In the genomic region with DNA sequence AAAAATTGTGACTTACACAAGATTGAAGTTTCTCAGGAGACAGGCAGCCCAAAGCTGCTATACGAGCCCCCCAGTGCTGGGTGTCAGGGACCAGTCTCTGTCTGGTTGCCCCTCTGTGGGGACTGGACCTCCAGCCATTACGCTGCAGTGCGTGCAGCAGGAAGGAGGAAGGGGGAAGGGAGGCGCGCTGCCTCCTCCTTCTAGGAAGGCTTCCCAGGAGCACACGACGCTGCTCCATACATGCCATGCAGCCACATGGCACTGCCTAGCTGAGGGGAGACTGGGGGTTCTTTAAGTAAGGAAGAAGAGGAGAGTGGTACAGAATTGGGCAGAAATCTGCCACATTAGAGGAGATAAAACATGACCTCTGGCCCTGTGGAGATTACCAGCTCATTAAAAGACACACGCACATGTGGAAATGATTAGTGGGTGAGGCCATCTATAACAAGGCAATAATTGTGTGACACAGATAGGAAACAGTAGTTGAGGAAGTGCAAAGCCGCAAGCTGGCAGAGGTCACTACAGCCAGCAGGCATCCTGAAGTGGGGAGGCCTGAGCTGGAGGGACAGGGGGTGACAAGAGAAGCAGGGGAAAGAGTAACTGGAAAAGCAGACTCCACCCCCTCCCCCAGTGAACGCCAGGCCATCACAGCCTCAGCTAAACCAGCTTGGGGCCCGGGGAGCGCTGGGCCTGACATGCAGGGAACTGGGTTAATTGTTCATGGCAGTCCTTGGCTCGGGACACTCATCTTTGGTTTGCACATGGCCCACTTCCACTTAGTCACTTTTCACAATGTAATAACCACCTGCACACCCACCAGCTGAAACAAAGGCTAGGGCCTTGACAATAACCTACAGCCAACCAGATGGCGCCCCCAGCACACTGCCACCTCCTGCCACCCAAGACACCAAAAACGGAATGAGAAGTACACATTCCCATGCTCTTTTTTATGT, we compare ENCODE assay signal across 9 cellular contexts. TPM values are rescaled to one million over a fixed set of nuclear protein-coding genes. Genes with fewer than 3 reads are reported as not detected.
DNase-seq lines count a peak whose midpoint lies in the region; ATAC-seq and TF ChIP-seq lines count a peak whose summit lies in the region.
"Had no signal": no experiment of that assay in that cellular context is flagged by ENCODE, and none has a peak within 500 bp of the region (broad histone marks: within the 10 kb centered on the region; RNA-seq: fewer than 3 reads in every experiment).

No MANE protein-coding gene starts in this region.

- H3K36me3 ChIP-seq in thymus (ENCODE audit: control insufficient read depth, insufficient read depth) (peaks cover 11% of the 10 kb centered on the region), suprapubic skin (no peaks in the 10 kb centered on the region)

- H3K9me3 ChIP-seq in thymus (ENCODE audit: control insufficient read depth) (no peaks in the 10 kb centered on the region), suprapubic skin (no peaks in the 10 kb centered on the region)

- peaks cover 39% of the 10 kb centered on the region for H3K4me1 ChIP-seq in thymus (ENCODE audit: control insufficient read depth, insufficient read depth, low read length)
- H3K4me1 ChIP-seq in suprapubic skin = peaks cover 48% of the 10 kb centered on the region

- intact Hi-C loops in Right ventricle myocardium inferior (cut with DNase I) = no loop called here
- intact Hi-C loops in cardiac septum (cut with DNase I) = loop anchor here (5.0 kb wide), 1 partner anchor 39 kb away; a partner anchor contains a TSS

- no peak for ATAC-seq in Right ventricle myocardium inferior

- TF ChIP-seq CTCF in endothelial cell (IDR thresholded peaks at IDR 0.05; ENCODE audit: unreplicated experiment) = no peak
- TF ChIP-seq CTCF in suprapubic skin (IDR thresholded peaks at IDR 0.05) = no peak

- peaks cover 19% of the 10 kb centered on the region for H3K36me3 Mint-ChIP-seq in endothelial cell (ENCODE audit: low read depth, unreplicated experiment)

- WGBS in thymus = 82% methylated on average over 15 of the region's 15 CpGs
- 59% methylated on average over 13 of the region's 15 CpGs for WGBS in suprapubic skin

- H3K4me3 ChIP-seq in thymus (ENCODE audit: low read length) (no peak overlapping the region), suprapubic skin (no peak overlapping the region)

- H3K9me3 Mint-ChIP-seq in endothelial cell (ENCODE audit: unreplicated experiment) = no peaks in the 10 kb centered on the region

- peaks cover 73% of the 10 kb centered on the region for H3K4me1 Mint-ChIP-seq in endothelial cell (ENCODE audit: unreplicated experiment)

- peak; percentile 69 for DNase-seq in Right ventricle myocardium inferior (ENCODE audit: missing footprints)
- no peak for DNase-seq in cardiac septum (ENCODE audit: low spot score)
- peak; percentile 56 for DNase-seq in RPMI8226
- DNase-seq in endothelial cell (ENCODE audit: low spot score) = no peak
- DNase-seq in NCI-H2171 treated with DMSO at 0.1 percent for 48 hours (lab: John Stamatoyannopoulos, UW) = no peak
- DNase-seq in NCI-H1436 (lab: John Stamatoyannopoulos, UW) = no peak
- DNase-seq in suprapubic skin (ENCODE audit: low spot score in 2 of 2) = no peak

- H3K27ac ChIP-seq in thymus (ENCODE audit: low read depth) (peak overlapping the region; percentile 25), suprapubic skin (no peak overlapping the region)
- H3K27ac ChIP-seq: parathyroid adenoma had no signal

- no peak for TF ChIP-seq POLR2A in suprapubic skin (IDR thresholded peaks at IDR 0.05)

- H3K27me3 ChIP-seq in thymus (ENCODE audit: control insufficient read depth, insufficient read depth) = no peaks in the 10 kb centered on the region
- no peaks in the 10 kb centered on the region for H3K27me3 ChIP-seq in suprapubic skin

- H3K4me3 Mint-ChIP-seq in endothelial cell (ENCODE audit: unreplicated experiment) = peak overlapping the region; percentile 5

- peaks cover 20% of the 10 kb centered on the region for H3K27me3 Mint-ChIP-seq in endothelial cell (ENCODE audit: unreplicated experiment)

- H3K27ac Mint-ChIP-seq in endothelial cell (ENCODE audit: unreplicated experiment) = no peak overlapping the region

- TF ChIP-seq EP300 in suprapubic skin (IDR thresholded peaks at IDR 0.05) = no peak

RNA-seq across cellular contexts. Expression of a gene that starts 39.6 kb away (rescaled TPM):
- total RNA-seq in Right ventricle myocardium inferior (3.6 TPM), cardiac septum (2.6 TPM), endothelial cell (ENCODE audit: unreplicated experiment) (48.2 TPM), suprapubic skin (10 to 100 TPM; 16.6 to 25.0 (median 22.8) TPM)
- 47.4 TPM for polyA plus RNA-seq in thymus

Comparison
In these comparisons a context has a peak if more than half of its experiments do, and no peak if none do; other contexts are left out.
1. DNase-seq: peak in Right ventricle myocardium inferior (single experiment) and RPMI8226 (single experiment); none in cardiac septum (single experiment), endothelial cell (single experiment), NCI-H2171 treated with DMSO at 0.1 percent for 48 hours (single experiment), NCI-H1436 (single experiment) and suprapubic skin (0 of 2).